In genomic region chr1:232142403-232143314, GRCh38 we compare ENCODE assay signal across 11 cellular contexts.
DNase-seq lines count a peak whose midpoint lies in the region; ATAC-seq, FAIRE-seq and TF ChIP-seq lines count a peak whose summit lies in the region.
"Had no signal": no experiment of that assay in that cellular context is flagged by ENCODE, and none has a peak within 500 bp of the region (broad histone marks: within the 10 kb centered on the region; RNA-seq: fewer than 3 reads in every experiment).

No MANE protein-coding gene starts in this region.

- no peaks in the 10 kb centered on the region for H3K27me3 Mint-ChIP-seq in nephron progenitor cell (ENCODE audit: low read depth, poor library complexity)
- peaks cover 3% of the 10 kb centered on the region for H3K27me3 Mint-ChIP-seq in activated CD4-positive, alpha-beta T cell treated with anti-CD3 and anti-CD28 coated beads for 36 hours

- H3K36me3 Mint-ChIP-seq in nephron progenitor cell (ENCODE audit: low read depth), result no peaks in the 10 kb centered on the region
- H3K36me3 Mint-ChIP-seq in activated CD4-positive, alpha-beta T cell treated with anti-CD3 and anti-CD28 coated beads for 36 hours (ENCODE audit: low read depth), result peaks cover 2% of the 10 kb centered on the region
- H3K36me3 Mint-ChIP-seq: CD14-positive monocyte had no signal

- H3K4me3 Mint-ChIP-seq in nephron progenitor cell, result no peak overlapping the region
- H3K4me3 Mint-ChIP-seq in activated CD4-positive, alpha-beta T cell treated with anti-CD3 and anti-CD28 coated beads for 36 hours, result no peak overlapping the region
- H3K4me3 Mint-ChIP-seq: CD14-positive monocyte had no signal

- peak; percentile 80 for DNase-seq in AG08395 (ENCODE audit: low spot score)
- DNase-seq in RCC 7860 (ENCODE audit: low spot score), result peak; percentile 77
- DNase-seq in fibroblast of gingiva (ENCODE audit: low read depth), result peak; percentile 97
- no peak for DNase-seq in nephron progenitor cell
- DNase-seq in activated T-cell treated with anti-CD3 and anti-CD28 coated beads, Interleukin-2, amount 50 U/mL, for 48 hours, result no peak
- DNase-seq in SIG-M5 (lab: John Stamatoyannopoulos, UW), result no peak
- DNase-seq in activated CD4-positive, alpha-beta T cell treated with anti-CD3 and anti-CD28 coated beads for 36 hours, result no peak
- DNase-seq: activated CD4-positive, alpha-beta T cell treated with anti-CD3 and anti-CD28 coated beads for 1 hour had no signal

- FAIRE-seq in RCC 7860 (lab: Jason Lieb, UNC), result peak; percentile 76
- FAIRE-seq: endometrium had no signal

- no peak for ATAC-seq in GM21528 (IDR thresholded peaks at IDR 0.05; ENCODE audit: low FRiP score, unreplicated experiment)
- ATAC-seq in activated CD4-positive, alpha-beta T cell treated with anti-CD3 and anti-CD28 coated beads for 36 hours, result no peak

- CTCF ChIA-PET in activated CD4-positive, alpha-beta T cell treated with anti-CD3 and anti-CD28 coated beads for 36 hours (lab: Charles Lee), result interaction anchor here (0.7 kb wide), 1 partner anchor 203 kb away, joined by 3 read pairs; no protein-coding TSS in a partner anchor

- no peak for TF ChIP-seq CTCF in nephron progenitor cell (IDR thresholded peaks at IDR 0.05)

- peaks cover 16% of the 10 kb centered on the region for H3K4me1 Mint-ChIP-seq in nephron progenitor cell
- no peaks in the 10 kb centered on the region for H3K4me1 Mint-ChIP-seq in activated CD4-positive, alpha-beta T cell treated with anti-CD3 and anti-CD28 coated beads for 36 hours
- H3K4me1 Mint-ChIP-seq: CD14-positive monocyte had no signal

- peaks cover 29% of the 10 kb centered on the region for H3K9me3 Mint-ChIP-seq in nephron progenitor cell
- H3K9me3 Mint-ChIP-seq in activated CD4-positive, alpha-beta T cell treated with anti-CD3 and anti-CD28 coated beads for 36 hours (ENCODE audit: low read depth), result peaks cover 2% of the 10 kb centered on the region

- POLR2A ChIA-PET in activated CD4-positive, alpha-beta T cell treated with anti-CD3 and anti-CD28 coated beads for 36 hours (lab: Charles Lee), result no interaction called here

- intact Hi-C loops in activated CD4-positive, alpha-beta T cell treated with anti-CD3 and anti-CD28 coated beads for 36 hours (cut with DNase I, micrococcal nuclease), result no loop called here

- peak overlapping the region; percentile 8 for H3K27ac Mint-ChIP-seq in nephron progenitor cell
- H3K27ac Mint-ChIP-seq in activated CD4-positive, alpha-beta T cell treated with anti-CD3 and anti-CD28 coated beads for 36 hours, result no peak overlapping the region
- H3K27ac Mint-ChIP-seq: CD14-positive monocyte had no signal

Comparison
In these comparisons a context has a peak if more than half of its experiments do, and no peak if none do; other contexts are left out.
1. DNase-seq: peak in AG08395 (single experiment), RCC 7860 (single experiment) and fibroblast of gingiva (single experiment); none in nephron progenitor cell (single experiment), activated T-cell treated with anti-CD3 and anti-CD28 coated beads, Interleukin-2, amount 50 U/mL, for 48 hours (0 of 2), SIG-M5 (single experiment) and activated CD4-positive, alpha-beta T cell treated with anti-CD3 and anti-CD28 coated beads for 36 hours (single experiment).